Comparison of ENCODE assay signal across 19 cellular contexts in genomic region chr6:106772270-106773142, GRCh38.
"Had no signal": no experiment of that assay in that cellular context is flagged by ENCODE, and none has a peak within 500 bp of the region (broad histone marks: within the 10 kb centered on the region; RNA-seq: fewer than 3 reads in every experiment).

No MANE protein-coding gene starts in this region.

- H3K4me3 Mint-ChIP-seq: activated CD4-positive, alpha-beta memory T cell treated with anti-CD3 and anti-CD28 coated beads for 36 hours; activated naive CD8-positive, alpha-beta T cell; dendritic cell treated with granulocyte-macrophage colony-stimulating factor and Interleukin-4, amounts not matched to agents 40 ng/mL and 50 ng/mL, for 4 days; immature natural killer cell; neural crest cell; stimulated activated effector memory CD8-positive, alpha-beta T cell treated with anti-CD3 and anti-CD28 coated beads, Interleukin-12 subunit alpha, Interleukin-12 subunit beta, amount 100 ng/mL, for 72 hours had no signal

- H3K36me3 Mint-ChIP-seq: activated CD4-positive, alpha-beta memory T cell treated with anti-CD3 and anti-CD28 coated beads for 36 hours; activated naive CD8-positive, alpha-beta T cell; immature natural killer cell; stimulated activated effector memory CD8-positive, alpha-beta T cell treated with anti-CD3 and anti-CD28 coated beads, Interleukin-12 subunit alpha, Interleukin-12 subunit beta, amount 100 ng/mL, for 72 hours had no signal

- H3K36me3 ChIP-seq: cardiac muscle cell, gastroesophageal sphincter, heart right ventricle, stomach, upper lobe of left lung had no signal

- H3K4me1 ChIP-seq: gastroesophageal sphincter, heart right ventricle, psoas muscle, upper lobe of left lung had no signal

- H3K4me1 Mint-ChIP-seq: immature natural killer cell; neural crest cell; stimulated activated effector memory CD8-positive, alpha-beta T cell treated with anti-CD3 and anti-CD28 coated beads, Interleukin-12 subunit alpha, Interleukin-12 subunit beta, amount 100 ng/mL, for 72 hours had no signal

- FAIRE-seq: TTC549 had no signal

- H3K27me3 ChIP-seq: cardiac muscle cell, gastroesophageal sphincter, stomach, upper lobe of left lung had no signal

- DNase-seq: activated CD4-positive, alpha-beta memory T cell treated with anti-CD3 and anti-CD28 coated beads for 36 hours; activated T-cell treated with anti-CD3 and anti-CD28 coated beads for 4 hours; effector CD8-positive, alpha-beta T cell; heart right ventricle; immature natural killer cell; psoas muscle; right cardiac atrium; stimulated activated CD4-positive, alpha-beta T cell treated with anti-CD3 and anti-CD28 coated beads, Interleukin-4, amount 100 ng/mL, for 24 hours; upper lobe of left lung had no signal

- H3K27ac Mint-ChIP-seq: activated CD4-positive, alpha-beta memory T cell treated with anti-CD3 and anti-CD28 coated beads for 36 hours; activated naive CD8-positive, alpha-beta T cell; dendritic cell treated with granulocyte-macrophage colony-stimulating factor and Interleukin-4, amounts not matched to agents 40 ng/mL and 50 ng/mL, for 4 days; immature natural killer cell; stimulated activated effector memory CD8-positive, alpha-beta T cell treated with anti-CD3 and anti-CD28 coated beads, Interleukin-12 subunit alpha, Interleukin-12 subunit beta, amount 100 ng/mL, for 72 hours had no signal

- ATAC-seq: gastroesophageal sphincter; heart right ventricle; right cardiac atrium; stimulated activated effector memory CD8-positive, alpha-beta T cell treated with anti-CD3 and anti-CD28 coated beads, Interleukin-12 subunit alpha, Interleukin-12 subunit beta, amount 100 ng/mL, for 72 hours had no signal

- H3K4me3 ChIP-seq: cardiac muscle cell, gastroesophageal sphincter, heart right ventricle, lung, psoas muscle, skin epidermis, stomach, upper lobe of left lung had no signal

- H3K27ac ChIP-seq: cardiac muscle cell, gastroesophageal sphincter, heart right ventricle, psoas muscle, upper lobe of left lung had no signal

- H3K9me3 Mint-ChIP-seq: dendritic cell treated with granulocyte-macrophage colony-stimulating factor and Interleukin-4, amounts not matched to agents 40 ng/mL and 50 ng/mL, for 4 days; stimulated activated effector memory CD8-positive, alpha-beta T cell treated with anti-CD3 and anti-CD28 coated beads, Interleukin-12 subunit alpha, Interleukin-12 subunit beta, amount 100 ng/mL, for 72 hours had no signal
